ENCODE assay signal across 8 cellular contexts in genomic region chr3:44554626-44555592, GRCh38. TPM values are rescaled to one million over a fixed set of nuclear protein-coding genes. Genes with fewer than 3 reads are reported as not detected.
DNase-seq lines count a peak whose midpoint lies in the region; ATAC-seq and TF ChIP-seq lines count a peak whose summit lies in the region.

Gene ZKSCAN7, plus strand, starts transcription at chr3:44555193. Its CDS starts 1,855 bp downstream, at chr3:44557048.

- no peak for TF ChIP-seq POLR2A in IMR-90 (IDR thresholded peaks at IDR 0.05; ENCODE audit: low read depth, low read length)

- H3K4me1 ChIP-seq in IMR-90 (ENCODE audit: control insufficient read depth, insufficient read depth, low read length) (peaks cover 4% of the 10 kb centered on the region; the same call in 1 of the 2 replicates), colonic mucosa (peaks cover 9% of the 10 kb centered on the region)

- CTCF ChIA-PET in IMR-90 (lab: Yijun Ruan, JAX): no interaction called here

- H3K18ac ChIP-seq in IMR-90 (ENCODE audit: low read depth, low read length): peak within 1 kb of the TSS; percentile 63

- peak within 1 kb of the TSS; percentile 77 for H4K91ac ChIP-seq in IMR-90 (ENCODE audit: insufficient read depth, low read depth, low read length)

- H2BK20ac ChIP-seq in IMR-90 (ENCODE audit: low read depth, low read length): no peak within 1 kb of the TSS

- peak within 1 kb of the TSS; percentile 85 for H3K27ac ChIP-seq in IMR-90 (ENCODE audit: insufficient read depth, low read length)
- no peak within 1 kb of the TSS for H3K27ac ChIP-seq in colonic mucosa

- H3K36me3 ChIP-seq in IMR-90 (ENCODE audit: control insufficient read depth, insufficient read depth, low read length): peaks cover 7% of the 10 kb centered on the region
- no peaks in the 10 kb centered on the region for H3K36me3 ChIP-seq in colonic mucosa

- H3K23ac ChIP-seq in IMR-90 (ENCODE audit: low read depth, low read length): peak within 1 kb of the TSS; percentile 77

- dilution Hi-C loops in IMR-90 (cut with HindIII; ENCODE audit: low sequenced_read_pairs, unreplicated experiment): no loop called here

- intact Hi-C loops in IMR-90 (cut with micrococcal nuclease) (no loop called here), colonic mucosa (cut with DNase I) (no loop called here)

- no peaks in the 10 kb centered on the region for H3K9me1 ChIP-seq in IMR-90 (ENCODE audit: insufficient read depth, low read length)

- peak; percentile 91 for DNase-seq in AG20443 (ENCODE audit: low spot score)
- DNase-seq in GM19240 (ENCODE audit: insufficient read length, low spot score): peak; percentile 57
- peak; percentile 40 for DNase-seq in IMR-90
- peak; percentile 66 for DNase-seq in activated CD4-positive, alpha-beta T cell treated with anti-CD3 and anti-CD28 coated beads for 48 hours
- peak; percentile 49 for DNase-seq in colonic mucosa
- peak; percentile 69 for DNase-seq in kidney tubule cell (ENCODE audit: low spot score)
- DNase-seq in stimulated activated CD4-positive, alpha-beta T cell treated with anti-CD3 and anti-CD28 coated beads, Interleukin-15, amount 100 ng/mL, for 24 hours: peak; percentile 70

- POLR2A ChIA-PET in IMR-90 (lab: Charles Lee; ENCODE audit: unreplicated experiment): no interaction called here

- H4K8ac ChIP-seq in IMR-90 (ENCODE audit: low read depth in 2 of 2, low read length in 2 of 2): peak within 1 kb of the TSS; percentile 92 to 97

- peak; percentile 90 for ATAC-seq in IMR-90 (ENCODE audit: low read depth)
- ATAC-seq in HG03135 (IDR thresholded peaks at IDR 0.05; ENCODE audit: unreplicated experiment): no peak

- peaks cover 13 to 18% of the 10 kb centered on the region in 2 experiments; a peak in 3 of 4 replicates for H3K79me1 ChIP-seq in IMR-90 (ENCODE audit: low read depth in 1 of 2, low read length in 2 of 2)

- peak within 1 kb of the TSS; percentile 95 for H3K4me2 ChIP-seq in IMR-90 (ENCODE audit: low read depth, low read length)

- no TSS peak for BruUV-seq in IMR-90 (replicated peaks; lab: Mats Ljungman, UMichigan)

- H3K27me3 ChIP-seq in IMR-90 (ENCODE audit: control insufficient read depth, insufficient read depth, low read length): no peaks in the 10 kb centered on the region
- no peaks in the 10 kb centered on the region for H3K27me3 ChIP-seq in colonic mucosa

- peak within 1 kb of the TSS; percentile 45 for H2BK5ac ChIP-seq in IMR-90 (ENCODE audit: low read depth, low read length, poor library complexity, severe bottlenecking)

- H2AFZ ChIP-seq in IMR-90 (replicated peaks; ENCODE audit: low read length, poor library complexity): peak within 1 kb of the TSS; percentile 97

- H3K4me3 ChIP-seq in IMR-90 (ENCODE audit: insufficient read depth, low read depth, low read length) (peak within 1 kb of the TSS; percentile 95), colonic mucosa (peak within 1 kb of the TSS; percentile 71)

- peak within 1 kb of the TSS; percentile 89 for H3K14ac ChIP-seq in IMR-90 (replicated peaks; ENCODE audit: low read depth, low read length)

- no peaks in the 10 kb centered on the region for H4K20me1 ChIP-seq in IMR-90 (ENCODE audit: insufficient read depth, low read length)

- H4K5ac ChIP-seq in IMR-90 (ENCODE audit: low read depth, low read length): peak within 1 kb of the TSS; percentile 100

- TF ChIP-seq RAD21 in IMR-90 (IDR thresholded peaks at IDR 0.05; ENCODE audit: low read length): no peak

- H3K9ac ChIP-seq in IMR-90 (ENCODE audit: low read depth, low read length) (peak within 1 kb of the TSS; percentile 98), colonic mucosa (ENCODE audit: low read depth in 2 of 2, low read length in 2 of 2) (peak within 1 kb of the TSS; percentile 73 to 78)

- in situ Hi-C loops in IMR-90 (cut with MboI; ENCODE audit: low sequenced_read_pairs): no loop called here

- 0 out of 2 replicates have a peak within 1 kb of the TSS, but pooled peaks have one; percentile 20 for H2AK5ac ChIP-seq in IMR-90 (ENCODE audit: low read depth, low read length)

- peak within 1 kb of the TSS; percentile 75 for H3K56ac ChIP-seq in IMR-90 (ENCODE audit: extremely low read depth, insufficient read depth, low read length)

- H2AK9ac ChIP-seq in IMR-90 (replicated peaks; ENCODE audit: low read depth, low read length, poor library complexity): peak within 1 kb of the TSS; percentile 85

- TF ChIP-seq CTCF in IMR-90 (conservative IDR thresholded peaks at IDR 0.05; ENCODE audit: low read depth, low read length) (0 out of 2 replicates have a peak, but pooled peaks have one; percentile 15), colonic mucosa (IDR thresholded peaks at IDR 0.05) (no peak)

- peak within 1 kb of the TSS; percentile 38 for H2BK120ac ChIP-seq in IMR-90 (ENCODE audit: low read depth, low read length)

- H2BK15ac ChIP-seq in IMR-90 (ENCODE audit: low read depth, low read length): no peak within 1 kb of the TSS; the same call in 2 of the 3 replicates

- 5% methylated on average over 29 of the region's 68 CpGs; no CpG with 5 or more reads in 1 of the 2 experiments for WGBS in IMR-90 (ENCODE audit: extremely low coverage in 2 of 2, insufficient read length in 1 of 2), 2 experiments

- peak within 1 kb of the TSS; percentile 84 for H3K4ac ChIP-seq in IMR-90 (ENCODE audit: low read depth, low read length)

- peaks cover 5% of the 10 kb centered on the region; the same call in 1 of the 2 replicates for H3K9me3 ChIP-seq in IMR-90 (ENCODE audit: control insufficient read depth, insufficient read depth, low read length)
- no peaks in the 10 kb centered on the region for H3K9me3 ChIP-seq in colonic mucosa

TF ChIP-seq in IMR-90, 13 proteins besides CTCF, POLR2A, EP300 and RAD21:
- TF ChIP-seq CEBPB (IDR thresholded peaks at IDR 0.05; ENCODE audit: low read depth, low read length) (0 out of 2 replicates have a peak, but pooled peaks have one; percentile 2), USF2 (IDR thresholded peaks at IDR 0.05; ENCODE audit: low read depth, low read length) (no peak), FOS (IDR thresholded peaks at IDR 0.05; ENCODE audit: low read depth, low read length) (no peak), MAFK (IDR thresholded peaks at IDR 0.05; ENCODE audit: low read depth, low read length) (no peak), MXI1 (IDR thresholded peaks at IDR 0.05; ENCODE audit: borderline replicate concordance, low read depth, low read length) (0 out of 2 replicates have a peak, but pooled peaks have one; percentile 8)

RNA-seq across cellular contexts. Expression of gene ZKSCAN7, which starts in this region (rescaled TPM):
- total RNA-seq in IMR-90 (2012; rRNA removed) (4.7 TPM in 2 replicates), colonic mucosa (1 to 10 TPM; 1.2 to 2.8 TPM)
- polyA plus RNA-seq in IMR-90 (2012; rRNA removed): 2.6 and 3.0 TPM in 2 replicates
- 2.2 and 2.4 TPM in 2 replicates for polyA plus RNA-seq in IMR-90 (2012; cell fraction: cytosol; rRNA removed)
- polyA plus RNA-seq in IMR-90 (2012; cell fraction: nucleus; rRNA removed; ENCODE audit: low replicate concordance): 6.2 and 6.6 TPM in 2 replicates

Comparison
In these comparisons a context has a peak if more than half of its experiments do, and no peak if none do; other contexts are left out.
1. DNase-seq: peak in every context shown above with its lines; median percentile 91 in AG20443; 70 in stimulated activated CD4-positive, alpha-beta T cell treated with anti-CD3 and anti-CD28 coated beads, Interleukin-15, amount 100 ng/mL, for 24 hours; 69 in kidney tubule cell; 66 in activated CD4-positive, alpha-beta T cell treated with anti-CD3 and anti-CD28 coated beads for 48 hours; 57 in GM19240; 49 in colonic mucosa; 40 in IMR-90.